8 cellular contexts compared by ENCODE assay signal in the genomic region with DNA sequence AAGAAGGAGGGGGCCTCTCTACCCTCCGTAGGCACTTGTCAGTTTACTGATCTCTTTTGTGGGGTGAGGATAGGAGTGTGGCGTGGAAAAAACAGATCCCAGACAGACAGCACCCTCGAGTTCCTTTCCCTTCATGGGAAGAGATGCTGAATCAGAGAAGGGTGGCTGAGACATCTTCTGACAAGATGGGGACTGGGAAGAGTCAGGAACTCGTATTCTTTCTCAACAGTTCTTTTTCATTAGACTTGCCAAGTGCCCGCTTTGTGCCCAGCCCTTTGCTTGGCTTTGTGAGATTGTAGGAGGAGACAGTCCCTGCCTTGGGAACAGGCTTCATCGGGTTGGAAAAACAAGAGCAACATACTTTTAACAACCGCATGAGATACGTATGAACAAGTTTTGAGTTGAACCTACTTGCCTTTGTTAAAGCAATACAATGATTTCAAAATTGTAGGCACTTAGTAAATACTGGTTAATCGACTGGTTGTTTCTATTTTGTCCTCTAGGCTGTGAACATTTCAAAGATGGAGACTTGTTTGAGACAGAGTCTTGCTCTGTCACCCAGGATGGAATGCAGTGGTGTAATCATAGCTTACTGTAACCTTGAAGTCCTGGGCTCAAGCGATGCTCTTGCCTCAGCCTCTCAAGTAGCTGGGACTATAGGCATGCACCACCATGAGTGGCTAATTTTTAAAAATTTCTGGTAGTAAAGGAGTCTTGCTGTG.
DNase-seq lines count a peak whose midpoint lies in the region; ATAC-seq and TF ChIP-seq lines count a peak whose summit lies in the region.

No MANE protein-coding gene starts in this region.

- peak overlapping the region; percentile 97 for H2AFZ ChIP-seq in DND-41 (ENCODE audit: low read depth, low read length)
- H2AFZ ChIP-seq in KMS-11 (ENCODE audit: low read depth): peak overlapping the region; percentile 77

- H3K4me1 Mint-ChIP-seq in activated naive CD8-positive, alpha-beta T cell treated with anti-CD3 and anti-CD28 coated beads, Interleukin-2, amount 50 U/mL, for 24 hours: peaks cover 68% of the 10 kb centered on the region

- H4K20me1 ChIP-seq in DND-41 (ENCODE audit: insufficient read depth, low read length) (peaks cover 34% of the 10 kb centered on the region; the same call in 1 of the 2 replicates), KMS-11 (ENCODE audit: insufficient read depth) (no peaks in the 10 kb centered on the region)

- H3K9ac ChIP-seq in DND-41 (ENCODE audit: low read depth, low read length) (peak overlapping the region; percentile 93), KMS-11 (peak overlapping the region; percentile 92), iPS-20b (ENCODE audit: low read depth, low read length) (peak overlapping the region; percentile 91), stomach smooth muscle (ENCODE audit: low read length in 2 of 2) (peak overlapping the region; percentile 89 to 97)

- H3K4me3 ChIP-seq in DND-41 (ENCODE audit: low read depth in 1 of 2, low read length in 2 of 2) (peak overlapping the region; percentile 82 to 92), KMS-11 (IDR thresholded peaks at IDR 0.05; ENCODE audit: insufficient read depth, low read depth, low read length) (no peak overlapping the region), iPS-20b (ENCODE audit: low read length) (peak overlapping the region; percentile 90), stomach smooth muscle (ENCODE audit: low read length in 2 of 2) (peak overlapping the region; percentile 89 to 93)

- H3K9me3 ChIP-seq in DND-41 (ENCODE audit: insufficient read depth, low read length, severe bottlenecking) (no peaks in the 10 kb centered on the region), iPS-20b (ENCODE audit: insufficient read depth, low read depth, low read length) (no peaks in the 10 kb centered on the region), stomach smooth muscle (ENCODE audit: control insufficient read depth in 2 of 2, low read length in 2 of 2) (no peaks in the 10 kb centered on the region)

- no peak for ATAC-seq in DND-41 (ENCODE audit: insufficient read depth, low read depth)
- ATAC-seq in activated naive CD8-positive, alpha-beta T cell treated with anti-CD3 and anti-CD28 coated beads, Interleukin-2, amount 50 U/mL, for 24 hours: no peak

- H3K27ac Mint-ChIP-seq in activated naive CD8-positive, alpha-beta T cell treated with anti-CD3 and anti-CD28 coated beads, Interleukin-2, amount 50 U/mL, for 24 hours: peak overlapping the region; percentile 93

- H3K79me2 ChIP-seq in DND-41 (ENCODE audit: insufficient read depth, low read length): peaks cover 69% of the 10 kb centered on the region
- peaks cover 64% of the 10 kb centered on the region for H3K79me2 ChIP-seq in KMS-11 (ENCODE audit: insufficient read depth, low read depth)

- no peaks in the 10 kb centered on the region for H3K27me3 ChIP-seq in DND-41 (ENCODE audit: insufficient read depth, low read length, poor library complexity)
- no peaks in the 10 kb centered on the region for H3K27me3 ChIP-seq in KMS-11 (ENCODE audit: insufficient read depth, low read depth)
- no peaks in the 10 kb centered on the region for H3K27me3 ChIP-seq in iPS-20b (ENCODE audit: insufficient read depth, low read length)
- no peaks in the 10 kb centered on the region for H3K27me3 ChIP-seq in stomach smooth muscle (ENCODE audit: control insufficient read depth in 1 of 2, insufficient read depth in 2 of 2, low read length in 2 of 2)

- H3K9me3 Mint-ChIP-seq in activated naive CD8-positive, alpha-beta T cell treated with anti-CD3 and anti-CD28 coated beads, Interleukin-2, amount 50 U/mL, for 24 hours: no peaks in the 10 kb centered on the region

- H3K36me3 ChIP-seq in DND-41 (ENCODE audit: insufficient read depth, low read length): peaks cover 49% of the 10 kb centered on the region
- H3K36me3 ChIP-seq in KMS-11 (ENCODE audit: insufficient read depth): no peaks in the 10 kb centered on the region
- 0 out of 2 replicates have a peak, but pooled peaks cover 4% of the 10 kb centered on the region for H3K36me3 ChIP-seq in iPS-20b (ENCODE audit: insufficient read depth, low read depth, low read length)
- H3K36me3 ChIP-seq in stomach smooth muscle (ENCODE audit: control insufficient read depth in 2 of 2, insufficient read depth in 2 of 2, low read length in 2 of 2): peaks cover 4 to 8% of the 10 kb centered on the region in 2 donors

- H3K27me3 Mint-ChIP-seq in activated naive CD8-positive, alpha-beta T cell treated with anti-CD3 and anti-CD28 coated beads, Interleukin-2, amount 50 U/mL, for 24 hours: no peaks in the 10 kb centered on the region

- peak overlapping the region; percentile 85 for H3K4me2 ChIP-seq in DND-41 (ENCODE audit: insufficient read depth, low read length)
- H3K4me2 ChIP-seq in KMS-11: peak overlapping the region; percentile 100

- TF ChIP-seq CTCF in DND-41 (IDR thresholded peaks at IDR 0.05; ENCODE audit: borderline replicate concordance, extremely low read depth, low read length, poor library complexity, severe bottlenecking) (no peak), KMS-11 (conservative IDR thresholded peaks at IDR 0.05; ENCODE audit: low read depth, low read length) (no peak; the same call in 1 of the 2 replicates)

- H3K4me1 ChIP-seq in DND-41 (ENCODE audit: insufficient read depth, low read length) (peaks cover 61% of the 10 kb centered on the region), KMS-11 (ENCODE audit: low read depth, poor library complexity, severe bottlenecking) (peaks cover 48% of the 10 kb centered on the region), iPS-20b (ENCODE audit: insufficient read depth, low read length) (peaks cover 7% of the 10 kb centered on the region; the same call in 1 of the 2 replicates), stomach smooth muscle (ENCODE audit: control insufficient read depth, insufficient read depth, low read length) (peaks cover 17% of the 10 kb centered on the region)

- H3K36me3 Mint-ChIP-seq in activated naive CD8-positive, alpha-beta T cell treated with anti-CD3 and anti-CD28 coated beads, Interleukin-2, amount 50 U/mL, for 24 hours (ENCODE audit: low read depth): peaks cover 44% of the 10 kb centered on the region

- DNase-seq in DND-41 (no peak), NCI-H226 (no peak), amygdala (lab: John Stamatoyannopoulos, UW) (no peak), iPS-NIHi7 (ENCODE audit: extremely low spot score) (no peak)
- DNase-seq in activated naive CD8-positive, alpha-beta T cell treated with anti-CD3 and anti-CD28 coated beads, Interleukin-2, amount 50 U/mL, for 24 hours: no peak

- H3K27ac ChIP-seq in DND-41 (ENCODE audit: low read length) (peak overlapping the region; percentile 99), KMS-11 (peak overlapping the region; percentile 86), iPS-20b (ENCODE audit: low read length) (peak overlapping the region; percentile 79), stomach smooth muscle (ENCODE audit: low read length) (peak overlapping the region; percentile 95)

- peak overlapping the region; percentile 94 for H3K4me3 Mint-ChIP-seq in activated naive CD8-positive, alpha-beta T cell treated with anti-CD3 and anti-CD28 coated beads, Interleukin-2, amount 50 U/mL, for 24 hours
